8 cellular contexts compared by ENCODE assay signal in the genomic region with DNA sequence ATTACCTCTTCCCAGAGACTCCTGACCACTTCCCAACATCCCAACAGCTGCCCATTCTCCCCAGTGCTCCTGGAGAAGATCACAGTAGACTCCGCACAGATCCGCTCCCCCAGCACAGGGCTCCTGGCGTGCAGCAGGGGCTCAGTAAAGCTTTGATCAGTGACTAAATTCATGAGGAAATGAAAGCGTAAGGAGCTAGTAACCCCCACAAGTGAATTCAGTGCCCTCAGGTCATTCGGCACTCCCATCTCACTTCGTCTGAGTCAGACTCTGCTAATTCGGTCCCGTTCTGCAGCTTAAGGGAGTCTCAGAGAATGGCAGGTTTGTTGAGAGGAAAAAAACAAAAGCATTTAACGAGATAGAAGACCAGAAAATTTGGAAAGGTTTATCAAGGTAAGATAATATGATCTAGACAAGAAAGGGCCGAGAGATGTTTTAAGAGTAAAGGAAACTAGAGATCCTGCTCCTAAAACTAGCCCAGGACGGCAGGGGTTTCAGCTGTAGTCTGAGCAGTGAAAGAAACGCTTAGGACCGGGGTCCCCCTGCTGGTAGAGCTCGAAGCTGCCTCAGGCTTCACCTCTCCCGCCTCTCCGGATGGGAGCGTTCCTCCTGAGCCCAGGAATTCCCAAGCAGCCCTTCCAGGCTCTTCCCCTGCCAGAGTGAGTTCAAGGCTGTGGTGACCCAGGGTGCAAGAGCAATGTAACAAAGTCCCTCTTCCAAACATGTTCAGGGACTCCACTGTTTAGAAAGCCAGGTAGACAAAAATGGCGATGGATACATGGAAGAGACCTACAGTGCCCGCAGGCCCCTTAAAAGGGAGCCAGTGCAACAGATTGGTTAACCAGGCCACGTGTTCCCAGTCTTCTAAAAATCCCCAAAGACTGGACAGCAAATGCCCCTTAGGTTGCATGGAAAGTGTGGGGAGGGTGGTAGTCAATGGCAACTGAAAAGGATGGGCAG.
DNase-seq lines count a peak whose midpoint lies in the region; ATAC-seq and TF ChIP-seq lines count a peak whose summit lies in the region.

No MANE protein-coding gene starts in this region.

- ATAC-seq in GM19395 (IDR thresholded peaks at IDR 0.05; ENCODE audit: unreplicated experiment): peak; percentile 88
- peak; percentile 90 for ATAC-seq in HG03460 (IDR thresholded peaks at IDR 0.05; ENCODE audit: unreplicated experiment)
- no peak for ATAC-seq in activated CD4-positive, CD25-positive, alpha-beta regulatory T cell treated with anti-CD3 and anti-CD28 coated beads, Interleukin-2, amount 50 U/mL, for 24 hours

- H3K4me1 ChIP-seq in NT2/D1 (ENCODE audit: insufficient read depth, insufficient read length): peaks cover 4% of the 10 kb centered on the region

- DNase-seq in Daoy (ENCODE audit: low read depth) (peak; percentile 67), NT2/D1 (ENCODE audit: low read depth, low spot score) (peak; percentile 89), cardiac fibroblast (ENCODE audit: low read depth in 2 of 2) (peak; percentile 87 to 91), islet precursor cell (peak; percentile 92)
- peak in 2 of 3 donors; percentile 16 to 19 for DNase-seq in stimulated activated CD4-positive, alpha-beta T cell treated with anti-CD3 and anti-CD28 coated beads, Interleukin-12 subunit alpha, Interleukin-12 subunit beta, amount 100 ng/mL, for 48 hours (ENCODE audit: low read depth in 2 of 3, low spot score in 1 of 3)

- H3K27me3 ChIP-seq in NT2/D1 (ENCODE audit: insufficient read depth, insufficient read length): no peaks in the 10 kb centered on the region

- H3K4me3 ChIP-seq in NT2/D1 (ENCODE audit: insufficient read length, low read depth): peak overlapping the region; percentile 15
- peak overlapping the region in 1 of 2 donors; percentile 50 for H3K4me3 ChIP-seq in cardiac fibroblast (replicated peaks in 1 of 2; ENCODE audit: low read depth in 2 of 2, low read length in 2 of 2)

- no peaks in the 10 kb centered on the region for H3K36me3 ChIP-seq in NT2/D1 (ENCODE audit: insufficient read depth, insufficient read length, low read length)

- H3K9ac ChIP-seq in NT2/D1 (ENCODE audit: insufficient read length, low read depth): peak overlapping the region; percentile 37

- no peaks in the 10 kb centered on the region; the same call in 1 of the 2 replicates for H3K9me3 ChIP-seq in NT2/D1 (ENCODE audit: insufficient read depth, low read length)

- peak; percentile 90 for TF ChIP-seq CTCF in cardiac fibroblast (IDR thresholded peaks at IDR 0.05; ENCODE audit: low read depth, low read length)

Comparison
In these comparisons a context has a peak if more than half of its experiments do, and no peak if none do; other contexts are left out.
1. DNase-seq: peak in every context shown above with its lines; median percentile 92 in islet precursor cell; 89 in NT2/D1; 89 in cardiac fibroblast; 67 in Daoy; 18 in stimulated activated CD4-positive, alpha-beta T cell treated with anti-CD3 and anti-CD28 coated beads, Interleukin-12 subunit alpha, Interleukin-12 subunit beta, amount 100 ng/mL, for 48 hours.
2. ATAC-seq: peak in GM19395 (single experiment) and HG03460 (single experiment); none in activated CD4-positive, CD25-positive, alpha-beta regulatory T cell treated with anti-CD3 and anti-CD28 coated beads, Interleukin-2, amount 50 U/mL, for 24 hours (0 of 2).